In the genomic region with DNA sequence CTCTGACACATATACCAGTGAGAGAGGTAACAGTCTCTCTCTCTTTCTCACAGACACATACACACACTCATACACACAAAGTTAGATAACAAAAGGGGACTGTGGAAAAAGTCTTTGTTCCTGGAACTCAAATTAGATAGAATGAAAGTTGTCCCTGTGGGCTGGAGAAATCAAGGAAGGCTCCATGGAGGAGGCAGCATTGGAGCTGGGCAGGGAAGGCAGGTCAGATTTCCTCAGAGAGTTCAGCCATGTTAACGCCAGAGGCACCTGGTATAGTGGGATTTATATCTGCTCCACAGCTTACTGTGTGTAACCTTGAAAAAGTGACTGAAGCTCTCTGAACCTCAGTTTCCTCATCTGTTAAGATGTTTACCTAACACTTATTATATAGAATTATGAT, we compare ENCODE assay signal across 22 cellular contexts. TPM values are rescaled to one million over a fixed set of nuclear protein-coding genes. Genes with fewer than 3 reads are reported as not detected.
DNase-seq lines count a peak whose midpoint lies in the region; ATAC-seq, FAIRE-seq and TF ChIP-seq lines count a peak whose summit lies in the region.
"Had no signal": no experiment of that assay in that cellular context is flagged by ENCODE, and none has a peak within 500 bp of the region (broad histone marks: within the 10 kb centered on the region; RNA-seq: fewer than 3 reads in every experiment).

No MANE protein-coding gene starts in this region.

- intact Hi-C loops in heart left ventricle (cut with DNase I), result no loop called here
- intact Hi-C loops in K562 (cut with micrococcal nuclease), result no loop called here

- peaks cover 0 to 1% of the 10 kb centered on the region in 2 donors for H3K9me3 Mint-ChIP-seq in stimulated activated naive B cell treated with anti-CD40 and anti-IgM and Interleukin-4, amounts not matched to agents 10 μg/mL and 1 μg/mL and 100 μg/mL, for 72 hours
- H3K9me3 Mint-ChIP-seq: CD4-positive, CD25-positive, alpha-beta regulatory T cell; H9 had no signal

- H3K27ac ChIP-seq in heart left ventricle (peak overlapping the region in 7 of 12 donors; percentile 2 to 98 (median 38)), right atrium auricular region (peak overlapping the region in 1 of 2 donors; percentile 10), K562 (ENCODE audit: extremely low read depth, low read depth, low read length) (no peak overlapping the region), osteoblast (ENCODE audit: low read depth, low read length) (no peak overlapping the region)
- H3K27ac ChIP-seq: KMS-11 had no signal

- H3K4me1 ChIP-seq in heart left ventricle (peaks cover 4 to 72% (median 19%) of the 10 kb centered on the region in 12 donors), right atrium auricular region (peaks cover 0 to 59% of the 10 kb centered on the region in 2 donors), K562 (replicated peaks in 1 of 2; ENCODE audit: control insufficient read depth in 2 of 2, insufficient read depth in 2 of 2, low read length in 2 of 2) (peaks cover 0 to 29% of the 10 kb centered on the region in 2 experiments; a peak in 4 of 5 replicates), osteoblast (ENCODE audit: insufficient read depth, low read length) (peaks cover 5% of the 10 kb centered on the region)

- peaks cover 0 to 78% (median 25%) of the 10 kb centered on the region in 9 donors for H3K36me3 ChIP-seq in heart left ventricle
- peaks cover 62% of the 10 kb centered on the region for H3K36me3 ChIP-seq in right atrium auricular region
- H3K36me3 ChIP-seq in K562 (ENCODE audit: control insufficient read depth, insufficient read depth, low read length), result no peaks in the 10 kb centered on the region
- no peaks in the 10 kb centered on the region for H3K36me3 ChIP-seq in osteoblast (ENCODE audit: insufficient read depth, low read length)
- H3K36me3 ChIP-seq: BE2C had no signal

- no peak for TF ChIP-seq EP300 in K562 (IDR thresholded peaks at IDR 0.05; ENCODE audit: low read length)

- no peak overlapping the region for H3K4me3 Mint-ChIP-seq in stimulated activated naive B cell treated with anti-CD40 and anti-IgM and Interleukin-4, amounts not matched to agents 10 μg/mL and 1 μg/mL and 100 μg/mL, for 72 hours
- H3K4me3 Mint-ChIP-seq: H9 had no signal

- BruUV-seq in K562 (replicated peaks; lab: Mats Ljungman, UMichigan), result no TSS peak

- no peaks in the 10 kb centered on the region for H4K20me1 ChIP-seq in K562 (replicated peaks; ENCODE audit: control insufficient read depth, insufficient read depth, low read length)
- H4K20me1 ChIP-seq in osteoblast (ENCODE audit: insufficient read depth, low read length), result no peaks in the 10 kb centered on the region

- no peak for FAIRE-seq in K562 (lab: Jason Lieb, UNC)

- H2AFZ ChIP-seq in K562 (ENCODE audit: low read depth, low read length) (no peak overlapping the region), osteoblast (ENCODE audit: low read length) (no peak overlapping the region)

- TF ChIP-seq CTCF in heart left ventricle (IDR thresholded peaks at IDR 0.05), result no peak
- no peak for TF ChIP-seq CTCF in right atrium auricular region (IDR thresholded peaks at IDR 0.05)
- TF ChIP-seq CTCF in K562 (IDR thresholded peaks at IDR 0.05 in 2 of 3, conservative IDR thresholded peaks at IDR 0.05 in 1 of 3; ENCODE audit: insufficient read depth in 2 of 3, low read depth in 1 of 3, low read length in 3 of 3), result no peak
- TF ChIP-seq CTCF in osteoblast (IDR thresholded peaks at IDR 0.05; ENCODE audit: extremely low read depth, low read depth, low read length), result no peak

- no peak overlapping the region for H3K4me3 ChIP-seq in heart left ventricle
- no peak overlapping the region for H3K4me3 ChIP-seq in right atrium auricular region
- no peak overlapping the region for H3K4me3 ChIP-seq in K562
- H3K4me3 ChIP-seq in osteoblast (ENCODE audit: insufficient read depth, low read length), result no peak overlapping the region

- no peak for TF ChIP-seq RAD21 in K562 (CRISPR knock-in tag; conservative IDR thresholded peaks at IDR 0.05 in 1 of 2, IDR thresholded peaks at IDR 0.05 in 1 of 2)

- ATAC-seq in heart left ventricle (no peak), K562 (no peak)
- ATAC-seq in stimulated activated naive B cell treated with anti-CD40 and anti-IgM and Interleukin-4, amounts not matched to agents 10 μg/mL and 1 μg/mL and 100 μg/mL, for 72 hours (replicated peaks), result no peak
- ATAC-seq: PC-3 had no signal

- H3K4me2 ChIP-seq in K562 (ENCODE audit: insufficient read depth, low read length) (no peak overlapping the region), osteoblast (ENCODE audit: insufficient read depth, low read length) (no peak overlapping the region)
- H3K4me2 ChIP-seq: KMS-11 had no signal

- H3K9ac ChIP-seq in K562 (ENCODE audit: insufficient read depth in 1 of 2, low read depth in 2 of 2, low read length in 2 of 2), result no peak overlapping the region
- H3K9ac ChIP-seq: KMS-11 had no signal

- H3K9me1 ChIP-seq in K562 (ENCODE audit: control insufficient read depth, insufficient read depth, low read length), result no peaks in the 10 kb centered on the region

- TF ChIP-seq POLR2A in heart left ventricle (IDR thresholded peaks at IDR 0.05) (no peak), K562 (conservative IDR thresholded peaks at IDR 0.05) (no peak)

- POLR2A ChIA-PET in K562 (lab: Yijun Ruan, JAX), result no interaction called here

- H3K4me1 Mint-ChIP-seq in stimulated activated naive B cell treated with anti-CD40 and anti-IgM and Interleukin-4, amounts not matched to agents 10 μg/mL and 1 μg/mL and 100 μg/mL, for 72 hours, result peaks cover 8 to 9% of the 10 kb centered on the region in 2 donors

- peaks cover 0 to 4% of the 10 kb centered on the region in 2 donors for H3K27me3 Mint-ChIP-seq in stimulated activated naive B cell treated with anti-CD40 and anti-IgM and Interleukin-4, amounts not matched to agents 10 μg/mL and 1 μg/mL and 100 μg/mL, for 72 hours
- H3K27me3 Mint-ChIP-seq: CD4-positive, CD25-positive, alpha-beta regulatory T cell had no signal

- DNase-seq in heart left ventricle (peak in 1 of 5 donors; percentile 13), right atrium auricular region (ENCODE audit: low spot score) (no peak), K562 (ENCODE audit: extremely low read depth in 1 of 4, low spot score in 3 of 4) (no peak), osteoblast (ENCODE audit: insufficient read length, low spot score, missing footprints) (peak; percentile 9), NCI-H345 (lab: John Stamatoyannopoulos, UW) (no peak), NAMALWA (ENCODE audit: low spot score) (no peak), DMS 273 (lab: John Stamatoyannopoulos, UW; ENCODE audit: unreplicated experiment) (no peak)
- DNase-seq in stimulated activated naive B cell treated with anti-CD40 and anti-IgM and Interleukin-4, amounts not matched to agents 10 μg/mL and 1 μg/mL and 100 μg/mL, for 72 hours, result no peak
- DNase-seq: BE2C; CD4-positive, CD25-positive, alpha-beta regulatory T cell; COR-L47; GDM1; H9; MV-4-11; NCI-H1417; NCI-H187; NCI-H2227 treated with DMSO at 0.1 percent for 48 hours; NCI-H524; PC-3; RPMI8226 had no signal

- H3K27ac Mint-ChIP-seq in stimulated activated naive B cell treated with anti-CD40 and anti-IgM and Interleukin-4, amounts not matched to agents 10 μg/mL and 1 μg/mL and 100 μg/mL, for 72 hours, result peak overlapping the region; percentile 10
- H3K27ac Mint-ChIP-seq: CD4-positive, CD25-positive, alpha-beta regulatory T cell had no signal

- no peaks in the 10 kb centered on the region for H3K9me3 ChIP-seq in heart left ventricle
- no peaks in the 10 kb centered on the region for H3K9me3 ChIP-seq in right atrium auricular region
- H3K9me3 ChIP-seq in K562 (replicated peaks; ENCODE audit: control insufficient read depth, insufficient read depth, low read depth, low read length), result no peaks in the 10 kb centered on the region
- no peaks in the 10 kb centered on the region for H3K9me3 ChIP-seq in osteoblast (ENCODE audit: low read depth, low read length)
- H3K9me3 ChIP-seq: BE2C had no signal

- CTCF ChIA-PET in K562 (lab: Yijun Ruan, JAX; ENCODE audit: low intra/inter-chr PET ratio), result no interaction called here

- peaks cover 0 to 2% of the 10 kb centered on the region in 2 donors for H3K36me3 Mint-ChIP-seq in stimulated activated naive B cell treated with anti-CD40 and anti-IgM and Interleukin-4, amounts not matched to agents 10 μg/mL and 1 μg/mL and 100 μg/mL, for 72 hours
- H3K36me3 Mint-ChIP-seq: CD4-positive, CD25-positive, alpha-beta regulatory T cell had no signal

- WGBS in heart left ventricle, 4 donors, result 76 to 91% (median 83%) methylated on average over 1 of the region's 1 CpG
- WGBS in K562 (ENCODE audit: insufficient coverage, low coverage, missing lambda C conversion rate), result 0% methylated on average over 1 of the region's 1 CpG

- H3K27me3 ChIP-seq in heart left ventricle (peaks cover 0 to 10% (median 0%) of the 10 kb centered on the region in 9 donors), right atrium auricular region (no peaks in the 10 kb centered on the region), K562 (ENCODE audit: control insufficient read depth in 2 of 2, insufficient read depth in 2 of 2, low read length in 2 of 2) (no peaks in the 10 kb centered on the region; a peak in 1 of 5 replicates), osteoblast (ENCODE audit: insufficient read depth, low read length) (no peaks in the 10 kb centered on the region)
- H3K27me3 ChIP-seq: BE2C had no signal

- in situ Hi-C loops in K562 (cut with MboI), result loop anchor here (5.0 kb wide), 1 partner anchor 195 kb away; no protein-coding TSS in a partner anchor

- no peaks in the 10 kb centered on the region for H3K79me2 ChIP-seq in K562 (ENCODE audit: control insufficient read depth, insufficient read depth, low read length)
- H3K79me2 ChIP-seq in osteoblast (ENCODE audit: insufficient read depth, low read length), result no peaks in the 10 kb centered on the region

RNA-seq across cellular contexts. Expression of gene LDB3, which starts 38.7 kb away (rescaled TPM):
- 1,000 to 10,000 TPM in 7 of 9 donors, 100 to 1,000 TPM in 2; 800 to 1,716 (median 1,273) TPM for total RNA-seq in heart left ventricle
- 1,000 to 10,000 TPM in 1 of 2 donors, 100 to 1,000 TPM in 1; 165 to 1,759 TPM for polyA plus RNA-seq in heart left ventricle
- 100 to 1,000 TPM; 448 to 908 TPM for total RNA-seq in right atrium auricular region
- not detected in 2 replicates for total RNA-seq in K562 (2011; cell fraction: chromatin; rRNA removed; ENCODE audit: low replicate concordance)
- not detected in 2 replicates for total RNA-seq in K562 (2011; cell fraction: nucleolus; rRNA removed)
- not detected in 2 replicates for total RNA-seq in K562 (2011; cell fraction: nucleoplasm; rRNA removed)
- not detected in 2 replicates for total RNA-seq in K562 (2014; rRNA removed)
- not detected in 2 replicates for total RNA-seq in K562 (2014; rRNA removed; fragmentation: Illumina TruSeq; extraction: Trizol)
- total RNA-seq in K562 (2015; rRNA removed; fragmentation: Illumina TruSeq; extraction: Trizol), result not detected in 2 replicates
- not detected in 2 replicates for total RNA-seq in K562 (2021)
- polyA plus RNA-seq in K562 (2011; rRNA removed), result not detected in 2 replicates
- polyA plus RNA-seq in K562 (2011; cell fraction: cytosol; rRNA removed), result 0.03 TPM in 1 of 2 replicates, not detected in the other
- not detected in 2 replicates for polyA plus RNA-seq in K562 (2011; cell fraction: nucleus; rRNA removed)
- polyA plus RNA-seq in K562 (2012), result 0.06 and 0.12 TPM in 2 replicates
- polyA plus RNA-seq in K562 (2014; fragmentation: Illumina TruSeq; extraction: Trizol), result not detected in 2 replicates
- polyA plus RNA-seq in K562 (2014; fragmentation: Nextera tagmentation; extraction: Ambion mirVana), result not detected
- polyA plus RNA-seq in K562 (2014; rRNA removed), result 0.03 TPM in 1 of 2 replicates, not detected in the other
- not detected in 2 replicates for polyA minus RNA-seq in K562 (2011; rRNA and poly(A)+ RNA removed)
- not detected in 2 replicates for polyA minus RNA-seq in K562 (2011; cell fraction: cytosol; rRNA and poly(A)+ RNA removed)
- not detected in 2 replicates for polyA minus RNA-seq in K562 (2011; cell fraction: nucleus; rRNA and poly(A)+ RNA removed)
- total RNA-seq in osteoblast, result under 0.01 TPM in 2 replicates
- total RNA-seq: CD4-positive, CD25-positive, alpha-beta regulatory T cell had no signal
- polyA plus RNA-seq: CD4-positive, CD25-positive, alpha-beta regulatory T cell had no signal

RNA-seq across cellular contexts. Expression of gene BMPR1A, which starts 49.4 kb away (rescaled TPM):
- total RNA-seq in heart left ventricle, result 10 to 100 TPM; 19.9 to 72.0 (median 46.1) TPM
- 10 to 100 TPM in 1 of 2 donors, 1 to 10 TPM in 1; 6.3 to 18.6 TPM for polyA plus RNA-seq in heart left ventricle
- 10 to 100 TPM; 28.6 to 41.2 TPM for total RNA-seq in right atrium auricular region
- total RNA-seq in K562 (2011; cell fraction: chromatin; rRNA removed; ENCODE audit: low replicate concordance), result 13.1 and 30.9 TPM in 2 replicates
- 5.5 and 9.3 TPM in 2 replicates for total RNA-seq in K562 (2011; cell fraction: nucleolus; rRNA removed)
- total RNA-seq in K562 (2011; cell fraction: nucleoplasm; rRNA removed), result 16.1 and 21.3 TPM in 2 replicates
- total RNA-seq in K562 (2014; rRNA removed), result 6.8 and 7.0 TPM in 2 replicates
- 15.3 and 20.0 TPM in 2 replicates for total RNA-seq in K562 (2014; rRNA removed; fragmentation: Illumina TruSeq; extraction: Trizol)
- 16.7 and 17.5 TPM in 2 replicates for total RNA-seq in K562 (2015; rRNA removed; fragmentation: Illumina TruSeq; extraction: Trizol)
- total RNA-seq in K562 (2021), result 14.2 and 15.6 TPM in 2 replicates
- polyA plus RNA-seq in K562 (2011; rRNA removed), result 8.6 and 9.7 TPM in 2 replicates
- polyA plus RNA-seq in K562 (2011; cell fraction: cytosol; rRNA removed), result 2.1 and 4.3 TPM in 2 replicates
- polyA plus RNA-seq in K562 (2011; cell fraction: nucleus; rRNA removed), result 3.5 and 5.3 TPM in 2 replicates
- polyA plus RNA-seq in K562 (2012), result 7.6 and 7.8 TPM in 2 replicates
- polyA plus RNA-seq in K562 (2014; fragmentation: Illumina TruSeq; extraction: Trizol), result 8.9 and 9.1 TPM in 2 replicates
- polyA plus RNA-seq in K562 (2014; fragmentation: Nextera tagmentation; extraction: Ambion mirVana), result 1 to 10 TPM; 1.6 to 1.9 TPM
- polyA plus RNA-seq in K562 (2014; rRNA removed), result 5.8 and 7.4 TPM in 2 replicates
- 34.1 and 45.2 TPM in 2 replicates for polyA minus RNA-seq in K562 (2011; rRNA and poly(A)+ RNA removed)
- polyA minus RNA-seq in K562 (2011; cell fraction: cytosol; rRNA and poly(A)+ RNA removed), result 7.3 and 9.7 TPM in 2 replicates
- polyA minus RNA-seq in K562 (2011; cell fraction: nucleus; rRNA and poly(A)+ RNA removed), result 3.6 and 10.4 TPM in 2 replicates
- 71.7 and 73.7 TPM in 2 replicates for total RNA-seq in osteoblast

RNA-seq across cellular contexts. Expression of gene OPN4, which starts 52.6 kb away (rescaled TPM):
- under 1 TPM in 3 of 9 donors, not detected in 6; 0.19 to 0.28 (median 0.25) TPM for total RNA-seq in heart left ventricle
- under 1 TPM; 0.03 to 0.08 TPM for polyA plus RNA-seq in heart left ventricle
- under 1 TPM; 0.19 to 0.31 TPM for total RNA-seq in right atrium auricular region
- total RNA-seq in K562 (2011; cell fraction: chromatin; rRNA removed; ENCODE audit: low replicate concordance), result not detected in 2 replicates
- not detected in 2 replicates for total RNA-seq in K562 (2011; cell fraction: nucleolus; rRNA removed)
- total RNA-seq in K562 (2011; cell fraction: nucleoplasm; rRNA removed), result not detected in 2 replicates
- not detected in 2 replicates for total RNA-seq in K562 (2014; rRNA removed)
- not detected in 2 replicates for total RNA-seq in K562 (2014; rRNA removed; fragmentation: Illumina TruSeq; extraction: Trizol)
- total RNA-seq in K562 (2015; rRNA removed; fragmentation: Illumina TruSeq; extraction: Trizol), result not detected in 2 replicates
- not detected in 2 replicates for total RNA-seq in K562 (2021)
- not detected in 2 replicates for polyA plus RNA-seq in K562 (2011; rRNA removed)
- polyA plus RNA-seq in K562 (2011; cell fraction: cytosol; rRNA removed), result not detected in 2 replicates
- polyA plus RNA-seq in K562 (2011; cell fraction: nucleus; rRNA removed), result not detected in 2 replicates
- not detected in 2 replicates for polyA plus RNA-seq in K562 (2012)
- not detected in 2 replicates for polyA plus RNA-seq in K562 (2014; fragmentation: Illumina TruSeq; extraction: Trizol)
- polyA plus RNA-seq in K562 (2014; fragmentation: Nextera tagmentation; extraction: Ambion mirVana), result not detected
- polyA plus RNA-seq in K562 (2014; rRNA removed), result not detected in 2 replicates
- not detected in 2 replicates for polyA minus RNA-seq in K562 (2011; rRNA and poly(A)+ RNA removed)
- polyA minus RNA-seq in K562 (2011; cell fraction: cytosol; rRNA and poly(A)+ RNA removed), result not detected in 2 replicates
- not detected in 2 replicates for polyA minus RNA-seq in K562 (2011; cell fraction: nucleus; rRNA and poly(A)+ RNA removed)
- total RNA-seq in osteoblast, result not detected in 2 replicates
- total RNA-seq: A172; CD4-positive, CD25-positive, alpha-beta regulatory T cell; H9; PC-3 had no signal
- polyA plus RNA-seq: CD4-positive, CD25-positive, alpha-beta regulatory T cell had no signal

Comparison
In these comparisons a context has a peak if more than half of its experiments do, and no peak if none do; other contexts are left out.
1. H3K27ac ChIP-seq: peak in heart left ventricle (7 of 12); none in K562 (single experiment) and osteoblast (single experiment).
2. RNA of gene LDB3, which starts 38.7 kb away (total RNA-seq): 800 to 1,716 TPM in heart left ventricle and 448 to 908 TPM in right atrium auricular region; not detected in K562 and under 0.01 TPM in osteoblast; every median in the first group is over 100 times any median in the second.